ENCODE assay signal across 15 cellular contexts in genomic region chr6:150711584-150712501, GRCh38.
DNase-seq lines count a peak whose midpoint lies in the region; ATAC-seq lines count a peak whose summit lies in the region.
"Had no signal": no experiment of that assay in that cellular context is flagged by ENCODE, and none has a peak within 500 bp of the region (broad histone marks: within the 10 kb centered on the region; RNA-seq: fewer than 3 reads in every experiment).

No MANE protein-coding gene starts in this region.

- H3K27me3 ChIP-seq in layer of hippocampus (ENCODE audit: control insufficient read depth, insufficient read depth, low read length) = no peaks in the 10 kb centered on the region
- H3K27me3 ChIP-seq: body of pancreas, spleen had no signal

- peaks cover 6% of the 10 kb centered on the region for H3K4me1 Mint-ChIP-seq in T-helper 17 cell

- H3K27ac Mint-ChIP-seq in T-helper 17 cell = no peak overlapping the region

- no peaks in the 10 kb centered on the region for H3K9me3 ChIP-seq in T-helper 17 cell (ENCODE audit: control insufficient read depth, low read length, poor library complexity, severe bottlenecking)
- H3K9me3 ChIP-seq: body of pancreas, spleen had no signal

- H3K27ac ChIP-seq in caudate nucleus (ENCODE audit: low read depth, low read length) (peak overlapping the region; percentile 37), layer of hippocampus (ENCODE audit: low read depth, low read length) (peak overlapping the region; percentile 40), skin epidermis (peak overlapping the region in 14 of 21 experiments; percentile 7 to 68 (median 40))
- H3K27ac ChIP-seq: body of pancreas had no signal

- peaks cover 5% of the 10 kb centered on the region for H3K27me3 Mint-ChIP-seq in T-helper 17 cell

- peak; percentile 6 for DNase-seq in NCI-H2107 (lab: John Stamatoyannopoulos, UW)
- peak in 26 of 61 donors; percentile 8 to 73 (median 22) for DNase-seq in caudate nucleus (lab: John Stamatoyannopoulos, UW)
- DNase-seq in NCI-H446 treated with DMSO at 0.1 percent for 48 hours (lab: John Stamatoyannopoulos, UW) = no peak
- no peak for DNase-seq in activated naive CD4-positive, alpha-beta T cell treated with Interleukin-2 at 50 U/mL for 16 hours
- DNase-seq in T-helper 17 cell = no peak
- DNase-seq: activated effector memory CD4-positive, alpha-beta T cell treated with anti-CD3 and anti-CD28 coated beads, Interleukin-2, amount 50 U/mL, for 16 hours; glutamatergic neuron; NCI-H2081 treated with DMSO at 0.1 percent for 48 hours; occipital lobe; spleen had no signal

- H3K4me3 Mint-ChIP-seq in T-helper 17 cell = no peak overlapping the region

- ATAC-seq in GM21423 (IDR thresholded peaks at IDR 0.05; ENCODE audit: unreplicated experiment) (no peak), T-helper 17 cell (no peak)
- ATAC-seq: body of pancreas, HCT116 had no signal

- no peak overlapping the region for H3K4me3 ChIP-seq in skin epidermis
- H3K4me3 ChIP-seq: body of pancreas, spleen had no signal

- no peaks in the 10 kb centered on the region for H3K36me3 Mint-ChIP-seq in T-helper 17 cell (ENCODE audit: low read depth)
